Comparison of ENCODE assay signal across 24 cellular contexts in the genomic region with DNA sequence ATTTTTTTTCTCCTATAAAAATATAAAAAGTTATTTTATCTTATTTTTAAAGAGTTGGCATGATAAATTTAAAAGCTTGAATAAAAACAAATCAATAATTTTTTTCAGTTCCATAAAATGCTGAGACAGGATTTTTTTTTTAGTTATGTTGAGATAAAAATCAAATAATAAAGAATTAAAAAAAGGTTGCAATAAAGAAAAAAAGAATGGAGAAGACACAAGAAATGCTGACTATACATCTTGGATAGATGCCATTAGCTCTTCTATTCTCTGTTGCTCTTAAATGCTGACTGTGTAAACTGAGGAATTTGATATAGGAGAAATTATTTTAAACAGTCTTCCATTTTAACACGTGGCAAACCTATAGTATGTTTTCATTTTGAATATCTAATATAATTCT.
A peak's percentile ranks its signal among the peaks of the same experiment; 100 is the strongest.
DNase-seq lines count a peak whose midpoint lies in the region; ATAC-seq, FAIRE-seq and TF ChIP-seq lines count a peak whose summit lies in the region.
"Had no signal": no experiment of that assay in that cellular context is flagged by ENCODE, and none has a peak within 500 bp of the region (broad histone marks: within the 10 kb centered on the region; RNA-seq: fewer than 3 reads in every experiment).

No MANE protein-coding gene starts in this region.

- no peak overlapping the region for H4K8ac ChIP-seq in IMR-90 (ENCODE audit: low read depth in 2 of 2, low read length in 2 of 2)

- no peaks in the 10 kb centered on the region for H3K36me3 ChIP-seq in HepG2 (replicated peaks in 1 of 2; ENCODE audit: control insufficient read depth in 1 of 2, insufficient read depth in 2 of 2, low read length in 2 of 2)
- no peaks in the 10 kb centered on the region for H3K36me3 ChIP-seq in right lobe of liver
- no peaks in the 10 kb centered on the region for H3K36me3 ChIP-seq in IMR-90 (ENCODE audit: control insufficient read depth, insufficient read depth, low read length)
- H3K36me3 ChIP-seq in small intestine (ENCODE audit: control insufficient read depth in 2 of 2, insufficient read depth in 2 of 2, low read length in 2 of 2), result no peaks in the 10 kb centered on the region
- H3K36me3 ChIP-seq: BE2C; BLaER1 treated with 17β-estradiol and CSF1 and Interleukin-3, amounts not matched to agents 10 nM and 100 nM had no signal

- no peaks in the 10 kb centered on the region for H3K36me3 Mint-ChIP-seq in immature natural killer cell
- H3K36me3 Mint-ChIP-seq: CD14-positive monocyte; CD8-positive, alpha-beta memory T cell had no signal

- H2AK5ac ChIP-seq in IMR-90 (ENCODE audit: low read depth, low read length), result no peak overlapping the region

- H2BK120ac ChIP-seq in IMR-90 (ENCODE audit: low read depth, low read length), result no peak overlapping the region

- H3K9me3 ChIP-seq in HepG2 (ENCODE audit: low read length), result peaks cover 82% of the 10 kb centered on the region
- H3K9me3 ChIP-seq in right lobe of liver, result no peaks in the 10 kb centered on the region
- H3K9me3 ChIP-seq in IMR-90 (ENCODE audit: control insufficient read depth, insufficient read depth, low read length), result 0 out of 2 replicates have a peak, but pooled peaks cover 2% of the 10 kb centered on the region
- no peaks in the 10 kb centered on the region for H3K9me3 ChIP-seq in small intestine (ENCODE audit: control insufficient read depth, low read depth)
- H3K9me3 ChIP-seq: BE2C; BLaER1 treated with 17β-estradiol and CSF1 and Interleukin-3, amounts not matched to agents 10 nM and 100 nM had no signal

- DNase-seq in HepG2 (ENCODE audit: low spot score) (no peak), right lobe of liver (no peak), IMR-90 (no peak), small intestine (no peak), SHP77 (lab: John Stamatoyannopoulos, UW) (no peak), GM19240 (ENCODE audit: insufficient read length, low spot score) (no peak), immature natural killer cell (no peak)
- DNase-seq: ACHN; AML-193; BE2C; CD4-positive, alpha-beta T cell; CD8-positive, alpha-beta memory T cell; DMS 273 treated with DMSO at 0.1 percent for 48 hours; DMS79; EL; GDM1; H9 had no signal

- H3K4me3 Mint-ChIP-seq in immature natural killer cell, result no peak overlapping the region
- H3K4me3 Mint-ChIP-seq: CD14-positive monocyte; CD4-positive, alpha-beta T cell; CD8-positive, alpha-beta memory T cell; GM23338; H9 had no signal

- no peak overlapping the region for H2AK9ac ChIP-seq in IMR-90 (replicated peaks; ENCODE audit: low read depth, low read length, poor library complexity)

- no peak overlapping the region for H2BK15ac ChIP-seq in IMR-90 (ENCODE audit: low read depth, low read length)

- H3K4me1 ChIP-seq in HepG2 (ENCODE audit: insufficient read depth, low read length) (no peaks in the 10 kb centered on the region), right lobe of liver (no peaks in the 10 kb centered on the region), IMR-90 (ENCODE audit: control insufficient read depth, insufficient read depth, low read length) (no peaks in the 10 kb centered on the region), small intestine (ENCODE audit: control insufficient read depth in 2 of 2, insufficient read depth in 1 of 2, low read depth in 1 of 2, low read length in 1 of 2) (no peaks in the 10 kb centered on the region)
- H3K4me1 ChIP-seq: BE2C; BLaER1 treated with 17β-estradiol and CSF1 and Interleukin-3, amounts not matched to agents 10 nM and 100 nM had no signal

- dilution Hi-C loops in IMR-90 (cut with HindIII; ENCODE audit: low sequenced_read_pairs, unreplicated experiment), result no loop called here

- WGBS in HepG2 (ENCODE audit: low lambda C conversion rate), result 2% methylated on average over 1 of the region's 1 CpG
- WGBS in right lobe of liver (ENCODE audit: insufficient coverage, low coverage, low lambda C conversion rate, missing lambda C conversion rate), result 11% methylated on average over 1 of the region's 1 CpG
- WGBS in IMR-90 (ENCODE audit: extremely low coverage in 2 of 2, insufficient read length in 1 of 2), 2 experiments, result no CpG with 5 or more reads among the region's 1 CpG
- WGBS in small intestine, 3 donors, result 12 to 34% (median 26%) methylated on average over 1 of the region's 1 CpG

- no peak overlapping the region for H2BK5ac ChIP-seq in IMR-90 (ENCODE audit: low read depth, low read length, poor library complexity, severe bottlenecking)

- no peaks in the 10 kb centered on the region for H3K27me3 Mint-ChIP-seq in immature natural killer cell (ENCODE audit: low read depth in 3 of 3)
- H3K27me3 Mint-ChIP-seq: CD4-positive, alpha-beta T cell; CD8-positive, alpha-beta memory T cell had no signal

- no peak for ATAC-seq in HepG2
- no peak for ATAC-seq in right lobe of liver
- no peak for ATAC-seq in IMR-90 (ENCODE audit: low read depth)
- ATAC-seq: GM12878, GM23338, HCT116 had no signal

- H3K4me2 ChIP-seq in HepG2 (ENCODE audit: low read depth, low read length), result no peak overlapping the region
- H3K4me2 ChIP-seq in IMR-90 (ENCODE audit: low read depth, low read length), result no peak overlapping the region
- H3K4me2 ChIP-seq: BLaER1 treated with 17β-estradiol and CSF1 and Interleukin-3, amounts not matched to agents 10 nM and 100 nM; GM23338 had no signal

- H3K9me3 Mint-ChIP-seq in immature natural killer cell, result peaks cover 6 to 53% (median 27%) of the 10 kb centered on the region in 6 donors
- H3K9me3 Mint-ChIP-seq: GM23338, H9 had no signal

- H2AFZ ChIP-seq in HepG2 (ENCODE audit: low read length) (no peak overlapping the region), IMR-90 (replicated peaks; ENCODE audit: low read length, poor library complexity) (no peak overlapping the region)

- in situ Hi-C loops in HepG2 (cut with HindIII; ENCODE audit: extremely low pct_ligation_motif_present, low pct_unique_long_range_greater_than_20kb) (no loop called here), IMR-90 (cut with MboI; ENCODE audit: low sequenced_read_pairs) (no loop called here)

- no peak overlapping the region for H3K14ac ChIP-seq in IMR-90 (replicated peaks; ENCODE audit: low read depth, low read length)

- no peak for TF ChIP-seq POLR2A in HepG2 (IDR thresholded peaks at IDR 0.05; ENCODE audit: insufficient read depth in 1 of 2, low read depth in 2 of 2, low read length in 2 of 2)
- no peak for TF ChIP-seq POLR2A in right lobe of liver (IDR thresholded peaks at IDR 0.05)
- TF ChIP-seq POLR2A in IMR-90 (IDR thresholded peaks at IDR 0.05; ENCODE audit: low read depth, low read length), result no peak

- H3K4me1 Mint-ChIP-seq in immature natural killer cell, result no peaks in the 10 kb centered on the region
- H3K4me1 Mint-ChIP-seq: CD14-positive monocyte; CD8-positive, alpha-beta memory T cell had no signal

- no peak overlapping the region for H3K9ac ChIP-seq in HepG2 (ENCODE audit: insufficient read depth, low read depth, low read length)
- no peak overlapping the region for H3K9ac ChIP-seq in IMR-90 (ENCODE audit: low read depth, low read length)
- H3K9ac ChIP-seq: BLaER1 treated with 17β-estradiol and CSF1 and Interleukin-3, amounts not matched to agents 10 nM and 100 nM had no signal

- no peak for TF ChIP-seq CTCF in HepG2 (CRISPR knock-in tag; IDR thresholded peaks at IDR 0.05)
- TF ChIP-seq CTCF in right lobe of liver (IDR thresholded peaks at IDR 0.05), result no peak
- TF ChIP-seq CTCF in IMR-90 (conservative IDR thresholded peaks at IDR 0.05; ENCODE audit: low read depth, low read length), result no peak

- no peaks in the 10 kb centered on the region for H3K79me2 ChIP-seq in HepG2 (ENCODE audit: insufficient read depth, low read length)

- TF ChIP-seq RAD21 in HepG2 (CRISPR knock-in tag; IDR thresholded peaks at IDR 0.05) (no peak), IMR-90 (IDR thresholded peaks at IDR 0.05; ENCODE audit: low read length) (no peak)

- FAIRE-seq in HepG2 (lab: Jason Lieb, UNC), result no peak
- peak; percentile 31 for FAIRE-seq in endometrium (lab: Jason Lieb, UNC)
- FAIRE-seq in small intestine (lab: Jason Lieb, UNC), result peak; percentile 59
- FAIRE-seq: GM12878, GM19239 had no signal

- H3K27me3 ChIP-seq in HepG2 (ENCODE audit: control insufficient read depth in 1 of 2, insufficient read depth in 2 of 2, low read length in 2 of 2), result no peaks in the 10 kb centered on the region
- H3K27me3 ChIP-seq in right lobe of liver, result no peaks in the 10 kb centered on the region
- no peaks in the 10 kb centered on the region for H3K27me3 ChIP-seq in IMR-90 (ENCODE audit: control insufficient read depth, insufficient read depth, low read length)
- no peaks in the 10 kb centered on the region for H3K27me3 ChIP-seq in small intestine (ENCODE audit: control insufficient read depth in 2 of 2, insufficient read depth in 2 of 2, low read length in 2 of 2)
- H3K27me3 ChIP-seq: BE2C; BLaER1 treated with 17β-estradiol and CSF1 and Interleukin-3, amounts not matched to agents 10 nM and 100 nM had no signal

- CTCF ChIA-PET in HepG2 (lab: Yijun Ruan, JAX; ENCODE audit: low intra/inter-chr PET ratio, low total read pairs), result no interaction called here
- CTCF ChIA-PET in IMR-90 (lab: Yijun Ruan, JAX), result interaction anchor here (0.7 kb wide), 1 partner anchor 728 kb away, joined by 3 read pairs; no protein-coding TSS in a partner anchor

- no TSS peak for BruUV-seq in HepG2 (replicated peaks; lab: Mats Ljungman, UMichigan)
- no TSS peak for BruUV-seq in IMR-90 (replicated peaks; lab: Mats Ljungman, UMichigan)

- intact Hi-C loops in HepG2 (cut with micrococcal nuclease; ENCODE audit: unreplicated experiment), result no loop called here
- intact Hi-C loops in right lobe of liver (cut with DNase I), result no loop called here
- intact Hi-C loops in IMR-90 (cut with micrococcal nuclease), result no loop called here

- H4K20me1 ChIP-seq in HepG2 (ENCODE audit: insufficient read depth, low read length) (no peaks in the 10 kb centered on the region), IMR-90 (ENCODE audit: insufficient read depth, low read length) (no peaks in the 10 kb centered on the region)
- H4K20me1 ChIP-seq: BLaER1 treated with 17β-estradiol and CSF1 and Interleukin-3, amounts not matched to agents 10 nM and 100 nM had no signal

- H3K79me1 ChIP-seq in IMR-90 (ENCODE audit: low read depth in 1 of 2, low read length in 2 of 2), result no peaks in the 10 kb centered on the region

- no peak overlapping the region for H3K23ac ChIP-seq in IMR-90 (ENCODE audit: low read depth, low read length)

- POLR2A ChIA-PET in HepG2 (lab: Yijun Ruan, JAX) (no interaction called here), IMR-90 (lab: Charles Lee; ENCODE audit: unreplicated experiment) (no interaction called here)

- H3K56ac ChIP-seq in IMR-90 (ENCODE audit: extremely low read depth, insufficient read depth, low read length), result no peak overlapping the region

- no peak overlapping the region for H3K27ac Mint-ChIP-seq in immature natural killer cell
- H3K27ac Mint-ChIP-seq: CD14-positive monocyte; CD4-positive, alpha-beta T cell; CD8-positive, alpha-beta memory T cell; GM23338; H9 had no signal

- H3K4me3 ChIP-seq in HepG2 (replicated peaks in 1 of 3; ENCODE audit: insufficient read depth in 1 of 3, low read depth in 2 of 3, low read length in 3 of 3) (no peak overlapping the region; a peak in 1 of 6 replicates), right lobe of liver (no peak overlapping the region), IMR-90 (ENCODE audit: insufficient read depth, low read depth, low read length) (no peak overlapping the region), small intestine (ENCODE audit: low read depth in 1 of 2, low read length in 2 of 2) (no peak overlapping the region)
- H3K4me3 ChIP-seq: BLaER1 treated with 17β-estradiol and CSF1 and Interleukin-3, amounts not matched to agents 10 nM and 100 nM; GM12878; GM23338 had no signal

- TF ChIP-seq EP300 in HepG2 (IDR thresholded peaks at IDR 0.05; ENCODE audit: low read depth in 2 of 2, low read length in 2 of 2), result no peak
- no peak for TF ChIP-seq EP300 in HepG2 (CRISPR knock-in tag; IDR thresholded peaks at IDR 0.05; ENCODE audit: borderline replicate concordance)

- H3K18ac ChIP-seq in IMR-90 (ENCODE audit: low read depth, low read length), result no peak overlapping the region

- no peak overlapping the region for H3K4ac ChIP-seq in IMR-90 (ENCODE audit: low read depth, low read length)

- H2BK20ac ChIP-seq in IMR-90 (ENCODE audit: low read depth, low read length), result no peak overlapping the region

- H3K9me1 ChIP-seq in IMR-90 (ENCODE audit: insufficient read depth, low read length), result no peaks in the 10 kb centered on the region

- H4K5ac ChIP-seq in IMR-90 (ENCODE audit: low read depth, low read length), result no peak overlapping the region

- no peak overlapping the region for H3K27ac ChIP-seq in HepG2 (ENCODE audit: extremely low read length, insufficient read depth, low read length)
- no peak overlapping the region for H3K27ac ChIP-seq in right lobe of liver
- no peak overlapping the region for H3K27ac ChIP-seq in IMR-90 (ENCODE audit: insufficient read depth, low read length)
- H3K27ac ChIP-seq in small intestine (ENCODE audit: low read depth in 1 of 2, low read length in 1 of 2), result no peak overlapping the region
- H3K27ac ChIP-seq: BLaER1 treated with 17β-estradiol and CSF1 and Interleukin-3, amounts not matched to agents 10 nM and 100 nM had no signal

- no peak overlapping the region for H4K91ac ChIP-seq in IMR-90 (ENCODE audit: insufficient read depth, low read depth, low read length)
